ENCODE assay signal across 7 cellular contexts in genomic region chr3:46722443-46722842, GRCh38. TPM values are rescaled to one million over a fixed set of nuclear protein-coding genes. Genes with fewer than 3 reads are reported as not detected.
"Had no signal": no experiment of that assay in that cellular context is flagged by ENCODE, and none has a peak within 500 bp of the region (broad histone marks: within the 10 kb centered on the region; RNA-seq: fewer than 3 reads in every experiment).

No MANE protein-coding gene starts in this region.

- H3K27ac Mint-ChIP-seq: IgD-negative memory B cell had no signal

- H3K27ac ChIP-seq: HL-60 had no signal

- H3K4me3 ChIP-seq: K562 had no signal

- H3K4me3 Mint-ChIP-seq: IgD-negative memory B cell had no signal

- DNase-seq: IMR-90 had no signal

- H3K36me3 Mint-ChIP-seq: IgD-negative memory B cell had no signal

RNA-seq across cellular contexts. Expression of gene PRSS50, which starts 4.8 kb away (rescaled TPM):
- total RNA-seq: HepG2, HT-29, HT1080, IMR-90, K562 had no signal

RNA-seq across cellular contexts. Expression of gene TMIE, which starts 21.3 kb away (rescaled TPM):
- total RNA-seq: HepG2, HT1080, IMR-90, K562 had no signal

RNA-seq across cellular contexts. Expression of gene ALS2CL, which starts 29.0 kb away (rescaled TPM):
- total RNA-seq: HepG2 had no signal
